In the genomic region with DNA sequence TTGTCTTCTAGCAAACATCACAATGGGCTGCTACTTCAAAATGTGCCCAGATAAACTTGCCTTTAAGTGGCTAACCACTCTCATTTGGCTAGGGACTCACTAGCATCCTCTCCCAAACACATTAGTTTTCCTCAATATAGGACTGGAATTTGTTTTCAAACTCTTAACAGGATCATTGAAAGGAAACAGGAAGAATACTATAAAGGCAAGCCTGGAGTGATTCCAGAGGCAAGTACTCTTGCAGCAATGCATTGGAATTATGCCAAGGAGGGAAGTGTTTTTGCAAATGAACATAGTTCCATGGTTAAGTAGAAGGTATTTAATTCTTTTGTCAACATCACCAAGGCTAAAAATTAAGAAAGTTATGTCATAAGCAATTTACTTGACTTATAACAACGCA, we compare ENCODE assay signal across 13 cellular contexts.
DNase-seq lines count a peak whose midpoint lies in the region; ATAC-seq, FAIRE-seq and TF ChIP-seq lines count a peak whose summit lies in the region.
"Had no signal": no experiment of that assay in that cellular context is flagged by ENCODE, and none has a peak within 500 bp of the region (broad histone marks: within the 10 kb centered on the region; RNA-seq: fewer than 3 reads in every experiment).

No MANE protein-coding gene starts in this region.

- H3K27ac Mint-ChIP-seq in effector memory CD8-positive, alpha-beta T cell: no peak overlapping the region
- H3K27ac Mint-ChIP-seq: activated CD4-positive, alpha-beta T cell treated with anti-CD3 and anti-CD28 coated beads, Interleukin-2, amount 10 ng/mL, durations not matched to agents 24 days and 14 days; naive thymus-derived CD8-positive, alpha-beta T cell had no signal

- H3K4me3 ChIP-seq in retinal pigment epithelial cell (ENCODE audit: low read length): no peak overlapping the region

- peak in 2 of 3 experiments; percentile 45 to 61 for DNase-seq in NCI-H1417 (lab: John Stamatoyannopoulos, UW)
- no peak for DNase-seq in NCI-H1417 treated with DMSO at 0.1 percent for 48 hours (lab: John Stamatoyannopoulos, UW)
- DNase-seq in NCI-H510A treated with DMSO at 0.1 percent for 48 hours (lab: John Stamatoyannopoulos, UW): peak; percentile 72
- peak; percentile 83 for DNase-seq in retinal pigment epithelial cell (ENCODE audit: low read depth)
- no peak for DNase-seq in NK-92 treated with Interleukin-12 subunit alpha and Interleukin-12 subunit beta, amount 100 ng/mL, for 24 hours (lab: John Stamatoyannopoulos, UW)
- DNase-seq in activated CD8-positive, alpha-beta memory T cell treated with anti-CD3 and anti-CD28 coated beads, Interleukin-2, amount 50 U/mL, for 4 hours: no peak
- DNase-seq in effector memory CD8-positive, alpha-beta T cell: no peak
- DNase-seq: activated CD4-positive, alpha-beta T cell treated with anti-CD3 and anti-CD28 coated beads, Interleukin-2, amount 10 ng/mL, durations not matched to agents 24 days and 14 days; kidney; naive thymus-derived CD8-positive, alpha-beta T cell; T-helper 1 cell; trophoblast cell had no signal

- no peaks in the 10 kb centered on the region for H3K27me3 Mint-ChIP-seq in effector memory CD8-positive, alpha-beta T cell
- H3K27me3 Mint-ChIP-seq: activated CD4-positive, alpha-beta T cell treated with anti-CD3 and anti-CD28 coated beads, Interleukin-2, amount 10 ng/mL, durations not matched to agents 24 days and 14 days; naive thymus-derived CD8-positive, alpha-beta T cell had no signal

- H3K36me3 Mint-ChIP-seq in effector memory CD8-positive, alpha-beta T cell (ENCODE audit: insufficient read depth): no peaks in the 10 kb centered on the region
- H3K36me3 Mint-ChIP-seq: naive thymus-derived CD8-positive, alpha-beta T cell had no signal

- TF ChIP-seq CTCF in retinal pigment epithelial cell (conservative IDR thresholded peaks at IDR 0.05; ENCODE audit: low read depth, low read length): no peak

- H3K9me3 Mint-ChIP-seq in effector memory CD8-positive, alpha-beta T cell: peaks cover 0 to 4% of the 10 kb centered on the region in 2 donors
- H3K9me3 Mint-ChIP-seq: activated CD4-positive, alpha-beta T cell treated with anti-CD3 and anti-CD28 coated beads, Interleukin-2, amount 10 ng/mL, durations not matched to agents 24 days and 14 days had no signal

- FAIRE-seq in endometrium (lab: Jason Lieb, UNC): peak; percentile 21

- ATAC-seq in effector memory CD8-positive, alpha-beta T cell (replicated peaks): no peak
- ATAC-seq: naive thymus-derived CD8-positive, alpha-beta T cell had no signal

- no peaks in the 10 kb centered on the region for H3K4me1 Mint-ChIP-seq in effector memory CD8-positive, alpha-beta T cell (ENCODE audit: low read depth in 2 of 2)
- H3K4me1 Mint-ChIP-seq: activated CD4-positive, alpha-beta T cell treated with anti-CD3 and anti-CD28 coated beads, Interleukin-2, amount 10 ng/mL, durations not matched to agents 24 days and 14 days; naive thymus-derived CD8-positive, alpha-beta T cell had no signal

- H3K4me3 Mint-ChIP-seq in effector memory CD8-positive, alpha-beta T cell: no peak overlapping the region
- H3K4me3 Mint-ChIP-seq: activated CD4-positive, alpha-beta T cell treated with anti-CD3 and anti-CD28 coated beads, Interleukin-2, amount 10 ng/mL, durations not matched to agents 24 days and 14 days; naive thymus-derived CD8-positive, alpha-beta T cell had no signal

Comparison
In these comparisons a context has a peak if more than half of its experiments do, and no peak if none do; other contexts are left out.
1. DNase-seq: peak in NCI-H1417 (2 of 3), NCI-H510A treated with DMSO at 0.1 percent for 48 hours (single experiment) and retinal pigment epithelial cell (single experiment); none in NCI-H1417 treated with DMSO at 0.1 percent for 48 hours (single experiment), NK-92 treated with Interleukin-12 subunit alpha and Interleukin-12 subunit beta, amount 100 ng/mL, for 24 hours (single experiment), activated CD8-positive, alpha-beta memory T cell treated with anti-CD3 and anti-CD28 coated beads, Interleukin-2, amount 50 U/mL, for 4 hours (single experiment) and effector memory CD8-positive, alpha-beta T cell (0 of 3).